In the genomic region with DNA sequence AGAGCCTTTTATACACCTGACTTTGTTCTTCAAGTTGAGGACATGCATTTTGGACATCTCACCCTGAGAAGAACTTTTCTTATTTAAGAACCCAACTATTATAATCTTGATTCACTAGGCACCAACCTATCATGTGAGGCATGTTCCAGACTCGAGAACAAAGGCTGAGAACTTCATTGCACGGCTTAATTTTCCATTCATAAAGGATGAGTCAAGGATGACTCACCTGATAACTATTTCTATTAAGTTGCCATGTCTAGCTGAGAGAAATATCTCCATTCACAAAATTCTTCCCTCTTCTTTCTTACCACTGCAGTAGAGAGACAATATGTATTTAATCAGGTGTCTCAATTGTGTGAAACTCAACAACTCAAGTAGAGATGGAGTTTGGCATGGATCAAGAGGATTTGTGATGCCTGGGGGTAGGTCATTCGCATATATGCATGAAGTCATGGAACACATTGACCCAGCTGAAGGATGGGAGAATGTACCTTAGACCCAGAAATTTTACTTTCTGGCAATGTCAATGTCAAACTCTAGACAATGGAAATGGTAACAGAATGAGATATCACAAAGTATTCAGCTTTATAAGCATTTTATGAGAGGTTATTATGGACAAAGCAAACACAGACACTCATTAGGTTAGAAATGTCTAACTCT, we compare ENCODE assay signal across 13 cellular contexts.
DNase-seq lines count a peak whose midpoint lies in the region; ATAC-seq and TF ChIP-seq lines count a peak whose summit lies in the region.
"Had no signal": no experiment of that assay in that cellular context is flagged by ENCODE, and none has a peak within 500 bp of the region (broad histone marks: within the 10 kb centered on the region; RNA-seq: fewer than 3 reads in every experiment).

No MANE protein-coding gene starts in this region.

- no peak overlapping the region for H2BK15ac ChIP-seq in mesenchymal stem cell (ENCODE audit: low read depth, poor library complexity, severe bottlenecking)

- H3K4me1 Mint-ChIP-seq in chondrocyte (ENCODE audit: low read depth): peaks cover 18% of the 10 kb centered on the region
- no peaks in the 10 kb centered on the region for H3K4me1 Mint-ChIP-seq in natural killer cell treated with Interleukin-12 subunit alpha and Interleukin-12 subunit beta and Interleukin-15 and Interleukin-18, amount 100 ng/mL, for 72 hours (ENCODE audit: low read depth in 2 of 2)
- H3K4me1 Mint-ChIP-seq in activated CD4-positive, alpha-beta T cell treated with anti-CD3 and anti-CD28 coated beads for 36 hours: no peaks in the 10 kb centered on the region

- no peak overlapping the region for H2AK5ac ChIP-seq in mesenchymal stem cell (ENCODE audit: low read length, severe bottlenecking)

- no peaks in the 10 kb centered on the region for H3K27me3 ChIP-seq in MG63
- no peaks in the 10 kb centered on the region for H3K27me3 ChIP-seq in mesenchymal stem cell (ENCODE audit: control insufficient read depth in 1 of 2, insufficient read depth in 1 of 2, low read length in 2 of 2)
- H3K27me3 ChIP-seq in aorta (ENCODE audit: control insufficient read depth in 1 of 2, insufficient read depth in 2 of 2, low read length in 1 of 2): no peaks in the 10 kb centered on the region

- no peak overlapping the region for H2AFZ ChIP-seq in mesenchymal stem cell (ENCODE audit: low read depth, low read length)

- no peak overlapping the region for H4K8ac ChIP-seq in mesenchymal stem cell (ENCODE audit: low read length)

- H3K23ac ChIP-seq in mesenchymal stem cell (ENCODE audit: low read length in 2 of 2): no peak overlapping the region

- H3K18ac ChIP-seq in mesenchymal stem cell (ENCODE audit: low read depth in 1 of 2, low read length in 2 of 2): no peak overlapping the region

- POLR2A ChIA-PET in activated CD4-positive, alpha-beta T cell treated with anti-CD3 and anti-CD28 coated beads for 36 hours (lab: Charles Lee): no interaction called here

- no peak overlapping the region for H2BK12ac ChIP-seq in mesenchymal stem cell (ENCODE audit: low read length in 2 of 2)

- H3K27ac Mint-ChIP-seq in chondrocyte (ENCODE audit: unreplicated experiment): peak overlapping the region; percentile 32
- no peak overlapping the region for H3K27ac Mint-ChIP-seq in natural killer cell treated with Interleukin-12 subunit alpha and Interleukin-12 subunit beta and Interleukin-15 and Interleukin-18, amount 100 ng/mL, for 72 hours
- no peak overlapping the region for H3K27ac Mint-ChIP-seq in activated CD4-positive, alpha-beta T cell treated with anti-CD3 and anti-CD28 coated beads for 36 hours
- H3K27ac Mint-ChIP-seq: endodermal cell had no signal

- H3K27ac ChIP-seq in mesenchymal stem cell (ENCODE audit: low read length, poor library complexity, severe bottlenecking) (peak overlapping the region; percentile 50), aorta (ENCODE audit: low read depth in 1 of 2, low read length in 2 of 2) (no peak overlapping the region)
- H3K27ac ChIP-seq: psoas muscle had no signal

- WGBS in mesenchymal stem cell: 22% methylated on average over 3 of the region's 3 CpGs
- WGBS in aorta, 2 donors: 41 to 42% methylated on average over 3 of the region's 3 CpGs

- no peak overlapping the region for H3K4me3 Mint-ChIP-seq in chondrocyte (ENCODE audit: unreplicated experiment)
- H3K4me3 Mint-ChIP-seq in natural killer cell treated with Interleukin-12 subunit alpha and Interleukin-12 subunit beta and Interleukin-15 and Interleukin-18, amount 100 ng/mL, for 72 hours: no peak overlapping the region
- H3K4me3 Mint-ChIP-seq in activated CD4-positive, alpha-beta T cell treated with anti-CD3 and anti-CD28 coated beads for 36 hours: no peak overlapping the region
- H3K4me3 Mint-ChIP-seq: endodermal cell had no signal

- H3K9me3 ChIP-seq in MG63: no peaks in the 10 kb centered on the region
- no peaks in the 10 kb centered on the region for H3K9me3 ChIP-seq in mesenchymal stem cell (ENCODE audit: control insufficient read depth, low read length)
- H3K9me3 ChIP-seq in aorta (ENCODE audit: control insufficient read depth, low read length): no peaks in the 10 kb centered on the region
- H3K9me3 ChIP-seq: Caco-2, psoas muscle had no signal

- H3K36me3 Mint-ChIP-seq in chondrocyte (ENCODE audit: low read depth): no peaks in the 10 kb centered on the region
- H3K36me3 Mint-ChIP-seq in natural killer cell treated with Interleukin-12 subunit alpha and Interleukin-12 subunit beta and Interleukin-15 and Interleukin-18, amount 100 ng/mL, for 72 hours: peaks cover 5% of the 10 kb centered on the region
- no peaks in the 10 kb centered on the region for H3K36me3 Mint-ChIP-seq in activated CD4-positive, alpha-beta T cell treated with anti-CD3 and anti-CD28 coated beads for 36 hours (ENCODE audit: low read depth)

- no peak overlapping the region for H4K91ac ChIP-seq in mesenchymal stem cell (ENCODE audit: low read length)

- peaks cover 2% of the 10 kb centered on the region for H3K27me3 Mint-ChIP-seq in chondrocyte (ENCODE audit: low read depth)
- H3K27me3 Mint-ChIP-seq in natural killer cell treated with Interleukin-12 subunit alpha and Interleukin-12 subunit beta and Interleukin-15 and Interleukin-18, amount 100 ng/mL, for 72 hours: peaks cover 33 to 58% of the 10 kb centered on the region in 2 donors
- H3K27me3 Mint-ChIP-seq in activated CD4-positive, alpha-beta T cell treated with anti-CD3 and anti-CD28 coated beads for 36 hours: peaks cover 31% of the 10 kb centered on the region

- no peak overlapping the region for H3K14ac ChIP-seq in mesenchymal stem cell (ENCODE audit: low read length in 2 of 2)

- no peak overlapping the region for H2BK120ac ChIP-seq in mesenchymal stem cell (ENCODE audit: low read depth, low read length)

- no peaks in the 10 kb centered on the region for H3K79me1 ChIP-seq in mesenchymal stem cell (replicated peaks; ENCODE audit: low read length, poor library complexity, severe bottlenecking)

- peak overlapping the region; percentile 1 for H3K9ac ChIP-seq in mesenchymal stem cell (ENCODE audit: low read length)

- intact Hi-C loops in activated CD4-positive, alpha-beta T cell treated with anti-CD3 and anti-CD28 coated beads for 36 hours (cut with DNase I, micrococcal nuclease): no loop called here
- intact Hi-C loops in aorta (cut with DNase I): loop anchor here in 1 of 2 donors (10.0 kb wide), 1 partner anchor 68 kb away; no protein-coding TSS in a partner anchor

- TF ChIP-seq CTCF in chondrocyte (IDR thresholded peaks at IDR 0.05): no peak

- H3K4me2 ChIP-seq in mesenchymal stem cell (ENCODE audit: low read length, poor library complexity, severe bottlenecking): no peak overlapping the region

- CTCF ChIA-PET in activated CD4-positive, alpha-beta T cell treated with anti-CD3 and anti-CD28 coated beads for 36 hours (lab: Charles Lee): interaction anchor here (0.6 to 0.7 kb wide), 2 partner anchors 59 to 163 kb away, joined by 3 read pairs; no protein-coding TSS in a partner anchor

- no peaks in the 10 kb centered on the region for H3K36me3 ChIP-seq in MG63
- no peaks in the 10 kb centered on the region for H3K36me3 ChIP-seq in mesenchymal stem cell (ENCODE audit: control insufficient read depth in 1 of 2, insufficient read depth in 2 of 2, low read depth in 1 of 2, low read length in 2 of 2)
- H3K36me3 ChIP-seq in aorta (ENCODE audit: control insufficient read depth in 1 of 2, insufficient read depth in 2 of 2, low read length in 1 of 2): no peaks in the 10 kb centered on the region

- peaks cover 6% of the 10 kb centered on the region for H3K9me3 Mint-ChIP-seq in chondrocyte (ENCODE audit: low read depth)
- H3K9me3 Mint-ChIP-seq in natural killer cell treated with Interleukin-12 subunit alpha and Interleukin-12 subunit beta and Interleukin-15 and Interleukin-18, amount 100 ng/mL, for 72 hours: no peaks in the 10 kb centered on the region
- peaks cover 5% of the 10 kb centered on the region for H3K9me3 Mint-ChIP-seq in activated CD4-positive, alpha-beta T cell treated with anti-CD3 and anti-CD28 coated beads for 36 hours (ENCODE audit: low read depth)

- H2BK5ac ChIP-seq in mesenchymal stem cell (ENCODE audit: low read depth, low read length, poor library complexity, severe bottlenecking): no peak overlapping the region

- no peak overlapping the region for H3K4ac ChIP-seq in mesenchymal stem cell (ENCODE audit: low read depth in 1 of 2, low read length in 2 of 2)

- no peak for ATAC-seq in natural killer cell treated with Interleukin-12 subunit alpha and Interleukin-12 subunit beta and Interleukin-15 and Interleukin-18, amount 100 ng/mL, for 72 hours
- ATAC-seq in activated CD4-positive, alpha-beta T cell treated with anti-CD3 and anti-CD28 coated beads for 36 hours: no peak
- no peak for ATAC-seq in aorta (ENCODE audit: low FRiP score)
- ATAC-seq: left ventricle myocardium superior, psoas muscle had no signal

- H3K4me1 ChIP-seq in mesenchymal stem cell (ENCODE audit: control insufficient read depth, insufficient read depth, low read depth, low read length): no peaks in the 10 kb centered on the region
- H3K4me1 ChIP-seq in aorta (ENCODE audit: control insufficient read depth in 1 of 2, insufficient read depth in 2 of 2, low read length in 2 of 2): no peaks in the 10 kb centered on the region
- H3K4me1 ChIP-seq: psoas muscle had no signal

- H3K4me3 ChIP-seq in MG63 (no peak overlapping the region), mesenchymal stem cell (ENCODE audit: insufficient read depth in 1 of 2, low read depth in 1 of 2, low read length in 2 of 2) (no peak overlapping the region), aorta (ENCODE audit: low read length in 2 of 2) (no peak overlapping the region)
- H3K4me3 ChIP-seq: psoas muscle had no signal

- peak; percentile 78 for DNase-seq in AG20443 (ENCODE audit: low spot score)
- DNase-seq in MG63: peak; percentile 8
- no peak for DNase-seq in chondrocyte (ENCODE audit: low spot score)
- peak; percentile 82 for DNase-seq in mesenchymal stem cell
- no peak for DNase-seq in natural killer cell treated with Interleukin-12 subunit alpha and Interleukin-12 subunit beta and Interleukin-15 and Interleukin-18, amount 100 ng/mL, for 72 hours (ENCODE audit: low spot score)
- DNase-seq in NCI-H510A (lab: John Stamatoyannopoulos, UW): no peak
- DNase-seq in activated CD4-positive, alpha-beta T cell treated with anti-CD3 and anti-CD28 coated beads for 36 hours: no peak
- DNase-seq in aorta: no peak
- DNase-seq: endodermal cell, left ventricle myocardium superior, NCI-H1092 treated with DMSO at 0.1 percent for 48 hours, psoas muscle had no signal

Comparison
In these comparisons a context has a peak if more than half of its experiments do, and no peak if none do; other contexts are left out.
1. DNase-seq: peak in AG20443 (single experiment), MG63 (single experiment) and mesenchymal stem cell (single experiment); none in chondrocyte (single experiment), natural killer cell treated with Interleukin-12 subunit alpha and Interleukin-12 subunit beta and Interleukin-15 and Interleukin-18, amount 100 ng/mL, for 72 hours (single experiment), NCI-H510A (single experiment), activated CD4-positive, alpha-beta T cell treated with anti-CD3 and anti-CD28 coated beads for 36 hours (single experiment) and aorta (0 of 2).